Comparison of ENCODE assay signal across 6 cellular contexts in the genomic region with DNA sequence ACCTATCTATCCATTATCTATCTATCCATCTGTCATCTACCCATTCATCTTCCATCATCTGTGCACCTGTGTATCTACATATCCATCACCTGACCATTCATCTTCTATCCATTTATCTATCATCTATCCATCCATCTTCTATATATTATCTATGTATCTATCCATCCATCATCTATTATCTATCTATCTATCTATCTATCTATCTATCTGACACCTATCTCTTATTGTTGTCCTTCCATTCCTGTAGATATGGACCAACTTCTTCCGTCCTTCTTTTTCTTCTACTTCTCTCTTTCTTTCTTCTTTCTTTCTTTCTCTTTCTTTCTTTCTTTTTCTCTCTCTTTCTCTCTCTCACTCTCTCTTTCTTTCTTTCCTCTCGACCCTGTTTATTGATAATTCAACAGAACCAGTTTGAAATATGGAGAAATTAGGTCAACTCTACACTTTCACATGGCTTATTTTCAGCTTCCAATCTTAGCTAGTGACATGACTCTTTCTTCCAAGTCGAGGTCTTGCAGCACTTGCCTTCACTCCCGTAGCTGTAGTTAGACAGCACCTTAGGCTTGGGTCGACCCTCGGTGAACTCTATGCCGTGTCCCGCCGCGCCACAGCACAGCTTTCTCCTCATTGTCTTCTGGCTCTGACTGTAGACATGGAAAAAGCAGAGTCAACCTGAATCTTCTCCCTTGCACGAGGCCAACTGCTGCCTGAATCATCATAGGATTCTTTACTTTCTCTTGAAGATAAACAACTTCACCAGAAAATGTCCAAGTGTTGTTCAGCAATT.
"Had no signal": no experiment of that assay in that cellular context is flagged by ENCODE, and none has a peak within 500 bp of the region (broad histone marks: within the 10 kb centered on the region; RNA-seq: fewer than 3 reads in every experiment).

No MANE protein-coding gene starts in this region.

- H3K4me3 Mint-ChIP-seq: GM23338, H9, HFFc6 had no signal

- H2AFZ ChIP-seq: GM23338 had no signal

- H3K4me2 ChIP-seq: GM23338 had no signal

- ATAC-seq: GM23338 had no signal

- DNase-seq: H9, HCEC 1CT, HFFc6, IMR-90, KBM-7 had no signal

- H3K4me3 ChIP-seq: GM23338 had no signal

- H3K9me3 Mint-ChIP-seq: GM23338, HFFc6 had no signal

- H3K27ac Mint-ChIP-seq: GM23338, H9, HFFc6 had no signal
